Comparison of ENCODE assay signal across 1 cellular context in the genomic region with DNA sequence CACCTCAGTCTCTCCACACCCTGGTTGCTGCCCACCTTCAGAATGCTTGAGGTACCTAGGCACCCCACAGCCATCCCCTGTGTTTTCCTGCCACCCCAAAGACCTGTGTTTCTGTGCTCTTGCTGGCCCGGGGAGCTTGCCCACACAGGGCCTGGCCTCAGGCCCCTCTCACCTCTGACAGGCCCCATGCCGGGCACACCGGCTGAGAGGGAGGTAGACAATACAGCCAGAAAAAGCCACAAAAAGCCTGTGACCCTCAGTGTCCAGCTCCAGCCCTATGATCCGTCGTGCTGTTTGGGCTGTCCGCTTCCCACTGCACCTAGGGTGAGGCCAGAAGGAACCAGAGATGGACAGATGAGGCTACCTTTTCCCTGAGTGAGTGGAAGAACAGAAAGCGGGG.
TF ChIP-seq lines count a peak whose summit lies in the region.

No MANE protein-coding gene starts in this region.

TF ChIP-seq in IMR-90, 13 proteins besides CTCF, POLR2A, EP300 and RAD21 (continued from another document):
- no peak for TF ChIP-seq MXI1 (IDR thresholded peaks at IDR 0.05; ENCODE audit: borderline replicate concordance, low read depth, low read length)
- TF ChIP-seq, protein P1, sequence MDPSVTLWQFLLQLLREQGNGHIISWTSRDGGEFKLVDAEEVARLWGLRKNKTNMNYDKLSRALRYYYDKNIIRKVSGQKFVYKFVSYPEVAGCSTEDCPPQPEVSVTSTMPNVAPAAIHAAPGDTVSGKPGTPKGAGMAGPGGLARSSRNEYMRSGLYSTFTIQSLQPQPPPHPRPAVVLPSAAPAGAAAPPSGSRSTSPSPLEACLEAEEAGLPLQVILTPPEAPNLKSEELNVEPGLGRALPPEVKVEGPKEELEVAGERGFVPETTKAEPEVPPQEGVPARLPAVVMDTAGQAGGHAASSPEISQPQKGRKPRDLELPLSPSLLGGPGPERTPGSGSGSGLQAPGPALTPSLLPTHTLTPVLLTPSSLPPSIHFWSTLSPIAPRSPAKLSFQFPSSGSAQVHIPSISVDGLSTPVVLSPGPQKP (IDR thresholded peaks at IDR 0.05; ENCODE audit: borderline replicate concordance, low read depth, low read length) = no peak
TF ChIP-seq in IMR-90: peak in this region for 0.
